Comparison of ENCODE assay signal across 1 cellular context in genomic region chrX:16695079-16695676, GRCh38.
TF ChIP-seq lines count a peak whose summit lies in the region.

No MANE protein-coding gene starts in this region.

TF ChIP-seq in H1, 55 proteins besides CTCF, POLR2A, EP300 and RAD21:
- no peak for TF ChIP-seq SP4 (IDR thresholded peaks at IDR 0.05; ENCODE audit: low read length)
- TF ChIP-seq KDM1A (IDR thresholded peaks at IDR 0.05; ENCODE audit: borderline replicate concordance, low read length): no peak
- no peak for TF ChIP-seq GABPA (IDR thresholded peaks at IDR 0.05; ENCODE audit: borderline replicate concordance, insufficient read depth, low read length)
- TF ChIP-seq, protein P1, sequence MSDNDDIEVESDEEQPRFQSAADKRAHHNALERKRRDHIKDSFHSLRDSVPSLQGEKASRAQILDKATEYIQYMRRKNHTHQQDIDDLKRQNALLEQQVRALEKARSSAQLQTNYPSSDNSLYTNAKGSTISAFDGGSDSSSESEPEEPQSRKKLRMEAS (IDR thresholded peaks at IDR 0.05): no peak
- TF ChIP-seq TAF1 (IDR thresholded peaks at IDR 0.05; ENCODE audit: low read depth, low read length): no peak
- TF ChIP-seq JUND (IDR thresholded peaks at IDR 0.05; ENCODE audit: low read length): no peak
- TF ChIP-seq HDAC2 (IDR thresholded peaks at IDR 0.05; ENCODE audit: borderline replicate concordance in 1 of 2, low read depth in 2 of 2, low read length in 2 of 2): no peak
- TF ChIP-seq BRCA1 (IDR thresholded peaks at IDR 0.05; ENCODE audit: low read depth, low read length): no peak
- no peak for TF ChIP-seq POLR2AphosphoS5 (IDR thresholded peaks at IDR 0.05; ENCODE audit: low read depth, low read length)
- no peak for TF ChIP-seq TBP (IDR thresholded peaks at IDR 0.05; ENCODE audit: low read depth, low read length)
- TF ChIP-seq CTBP2 (IDR thresholded peaks at IDR 0.05; ENCODE audit: borderline replicate concordance, insufficient read depth, insufficient read length, low read length): no peak
